Comparison of ENCODE assay signal across 9 cellular contexts in the genomic region with DNA sequence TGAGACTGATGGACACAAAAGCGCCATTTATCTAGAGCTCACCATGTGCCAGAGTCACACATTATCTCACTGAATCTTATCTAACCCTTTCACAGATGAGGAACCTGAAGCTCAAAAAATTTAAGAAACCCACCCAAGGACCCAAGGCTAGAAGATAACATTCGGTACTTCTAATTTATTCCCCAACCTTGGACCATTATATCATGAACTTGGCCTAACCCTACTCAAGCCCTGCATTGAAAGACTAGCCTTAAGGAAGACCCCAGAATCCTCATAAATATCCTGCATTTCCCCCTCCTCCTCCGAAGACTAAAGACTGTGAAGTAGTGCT. TPM values are rescaled to one million over a fixed set of nuclear protein-coding genes. Genes with fewer than 3 reads are reported as not detected.
DNase-seq lines count a peak whose midpoint lies in the region; ATAC-seq, FAIRE-seq and TF ChIP-seq lines count a peak whose summit lies in the region.
"Had no signal": no experiment of that assay in that cellular context is flagged by ENCODE, and none has a peak within 500 bp of the region (broad histone marks: within the 10 kb centered on the region; RNA-seq: fewer than 3 reads in every experiment).

No MANE protein-coding gene starts in this region.

- no peak for FAIRE-seq in astrocyte (lab: Jason Lieb, UNC)

- 47 to 53% (median 50%) methylated on average over 3 of the region's 3 CpGs for WGBS in heart left ventricle, 4 donors
- no CpG with 5 or more reads among the region's 3 CpGs for WGBS in mesendoderm (ENCODE audit: extremely low coverage, insufficient coverage, low lambda C conversion rate)

- peak overlapping the region in 11 of 12 donors; percentile 88 to 99 (median 94) for H3K27ac ChIP-seq in heart left ventricle
- H3K27ac ChIP-seq in astrocyte (ENCODE audit: low read depth, low read length) = peak overlapping the region; percentile 96
- no peak overlapping the region for H3K27ac ChIP-seq in mesendoderm (ENCODE audit: low read depth, low read length)
- peak overlapping the region; percentile 92 for H3K27ac ChIP-seq in upper lobe of right lung

- no peak for DNase-seq in heart left ventricle
- no peak for DNase-seq in Right ventricle myocardium inferior (ENCODE audit: missing footprints)
- DNase-seq in astrocyte (ENCODE audit: low read depth) = no peak
- DNase-seq in mesendoderm = no peak
- DNase-seq in upper lobe of right lung = no peak
- no peak for DNase-seq in CD1c-positive myeloid dendritic cell (ENCODE audit: extremely low spot score)
- DNase-seq in NCI-H510A treated with DMSO at 0.1 percent for 48 hours (lab: John Stamatoyannopoulos, UW) = no peak

- H4K20me1 ChIP-seq in astrocyte (ENCODE audit: insufficient read depth, low read length) = peaks cover 38% of the 10 kb centered on the region

- H3K4me3 Mint-ChIP-seq in astrocyte (ENCODE audit: unreplicated experiment) = peak overlapping the region; percentile 77

- no peak overlapping the region for H2AK5ac ChIP-seq in mesendoderm (ENCODE audit: low read length)

- H3K4me3 ChIP-seq in heart left ventricle (peak overlapping the region in 11 of 12 donors; percentile 31 to 100 (median 93)), astrocyte (ENCODE audit: insufficient read depth, low read depth, low read length) (peak overlapping the region; percentile 54), mesendoderm (ENCODE audit: low read length) (no peak overlapping the region), upper lobe of right lung (peak overlapping the region; percentile 100)

- H3K4me2 ChIP-seq in astrocyte (ENCODE audit: low read length) (peak overlapping the region; percentile 100), mesendoderm (ENCODE audit: low read length) (peak overlapping the region; percentile 13)

- TF ChIP-seq CTCF in heart left ventricle (IDR thresholded peaks at IDR 0.05) = peak in 2 of 12 donors; percentile 0 to 4
- no peak for TF ChIP-seq CTCF in astrocyte (IDR thresholded peaks at IDR 0.05; ENCODE audit: insufficient read depth, low read depth, low read length)
- TF ChIP-seq CTCF in upper lobe of right lung (IDR thresholded peaks at IDR 0.05) = no peak

- no peaks in the 10 kb centered on the region for H3K9me3 Mint-ChIP-seq in astrocyte (ENCODE audit: unreplicated experiment)

- H3K27me3 ChIP-seq in heart left ventricle = no peaks in the 10 kb centered on the region
- H3K27me3 ChIP-seq in astrocyte (ENCODE audit: insufficient read depth, low read length) = no peaks in the 10 kb centered on the region
- no peaks in the 10 kb centered on the region for H3K27me3 ChIP-seq in mesendoderm (ENCODE audit: insufficient read depth, low read length, poor library complexity)
- H3K27me3 ChIP-seq in upper lobe of right lung = no peaks in the 10 kb centered on the region

- no peak overlapping the region for H4K8ac ChIP-seq in mesendoderm (ENCODE audit: low read depth, low read length)

- peaks cover 0 to 50% (median 21%) of the 10 kb centered on the region in 12 donors for H3K4me1 ChIP-seq in heart left ventricle
- H3K4me1 ChIP-seq in astrocyte (ENCODE audit: insufficient read depth, low read length) = peaks cover 13% of the 10 kb centered on the region
- peaks cover 7% of the 10 kb centered on the region for H3K4me1 ChIP-seq in mesendoderm (ENCODE audit: control insufficient read depth, low read depth, low read length)
- peaks cover 27% of the 10 kb centered on the region for H3K4me1 ChIP-seq in upper lobe of right lung

- peak overlapping the region; percentile 95 for H4K5ac ChIP-seq in mesendoderm (ENCODE audit: low read length)

- peaks cover 0 to 31% (median 23%) of the 10 kb centered on the region in 9 donors for H3K36me3 ChIP-seq in heart left ventricle
- H3K36me3 ChIP-seq in astrocyte (ENCODE audit: insufficient read depth, low read length) = peaks cover 12% of the 10 kb centered on the region
- peaks cover 6% of the 10 kb centered on the region for H3K36me3 ChIP-seq in mesendoderm (ENCODE audit: control insufficient read depth, insufficient read depth, low read length)
- H3K36me3 ChIP-seq in upper lobe of right lung = peaks cover 24% of the 10 kb centered on the region

- H3K79me2 ChIP-seq in astrocyte (ENCODE audit: insufficient read depth, low read length) (peaks cover 50% of the 10 kb centered on the region), mesendoderm (ENCODE audit: control insufficient read depth, insufficient read depth, low read length) (peaks cover 31% of the 10 kb centered on the region)

- peaks cover 5% of the 10 kb centered on the region for H3K36me3 Mint-ChIP-seq in astrocyte (ENCODE audit: low read depth, unreplicated experiment)

- no peak overlapping the region for H2BK15ac ChIP-seq in mesendoderm (replicated peaks; ENCODE audit: low read depth)

- H3K18ac ChIP-seq in mesendoderm (ENCODE audit: low read length) = no peak overlapping the region

- H2AFZ ChIP-seq in astrocyte (ENCODE audit: low read depth, low read length) = peak overlapping the region; percentile 77

- H3K27me3 Mint-ChIP-seq in astrocyte (ENCODE audit: low read depth, unreplicated experiment) = no peaks in the 10 kb centered on the region

- intact Hi-C loops in heart left ventricle (cut with DNase I) (loop anchor here in 5 of 10 donors (1.0 to 10.0 kb wide), 8 partner anchors 11 to 347 kb away; a partner anchor contains a TSS), Right ventricle myocardium inferior (cut with DNase I) (loop anchor here (5.0 kb wide), 2 partner anchors 80 to 120 kb away; a partner anchor contains a TSS), upper lobe of right lung (cut with DNase I) (no loop called here)

- H3K9me3 ChIP-seq in heart left ventricle (no peaks in the 10 kb centered on the region), astrocyte (ENCODE audit: insufficient read depth, low read depth, low read length) (no peaks in the 10 kb centered on the region), upper lobe of right lung (no peaks in the 10 kb centered on the region)

- H3K4ac ChIP-seq in mesendoderm (ENCODE audit: low read depth, low read length) = no peak overlapping the region

- no peak overlapping the region for H2BK120ac ChIP-seq in mesendoderm (ENCODE audit: low read depth, low read length)

- peak overlapping the region; percentile 93 for H3K27ac Mint-ChIP-seq in astrocyte (ENCODE audit: unreplicated experiment)

- peaks cover 26% of the 10 kb centered on the region for H3K4me1 Mint-ChIP-seq in astrocyte (ENCODE audit: low read depth, unreplicated experiment)

- H3K79me1 ChIP-seq in mesendoderm (ENCODE audit: low read length) = peaks cover 19% of the 10 kb centered on the region

- no peak for ATAC-seq in heart left ventricle
- no peak for ATAC-seq in Right ventricle myocardium inferior
- ATAC-seq in upper lobe of right lung = no peak
- no peak for ATAC-seq in GM18867 (IDR thresholded peaks at IDR 0.05; ENCODE audit: unreplicated experiment)

- H3K9ac ChIP-seq in astrocyte (ENCODE audit: low read length) (peak overlapping the region; percentile 98), mesendoderm (ENCODE audit: low read length) (peak overlapping the region; percentile 36)

- no peak overlapping the region for H3K23ac ChIP-seq in mesendoderm (ENCODE audit: low read length)

- TF ChIP-seq POLR2A in heart left ventricle (IDR thresholded peaks at IDR 0.05) = no peak

- H3K56ac ChIP-seq in mesendoderm (ENCODE audit: low read length) = peak overlapping the region; percentile 60

- H2BK5ac ChIP-seq in mesendoderm (ENCODE audit: low read length) = no peak overlapping the region

RNA-seq across cellular contexts. Expression of a gene that starts 0.5 kb away (rescaled TPM):
- total RNA-seq in heart left ventricle (100 to 1,000 TPM in 3 of 9 donors, 10 to 100 TPM in 6; 58.3 to 117 (median 88.6) TPM), Right ventricle myocardium inferior (76.6 TPM), astrocyte (133 and 150 TPM in 2 replicates), upper lobe of right lung (122 TPM)
- polyA plus RNA-seq in heart left ventricle = 10 to 100 TPM; 38.3 to 53.2 TPM
- 150 TPM for polyA plus RNA-seq in mesendoderm (2013, experiment 1 of 2)
- polyA plus RNA-seq in mesendoderm (2013, experiment 2 of 2) = 159 TPM

RNA-seq across cellular contexts. Expression of a gene that starts 49.4 kb away (rescaled TPM):
- not detected for total RNA-seq in heart left ventricle
- polyA plus RNA-seq in heart left ventricle = not detected
- total RNA-seq in Right ventricle myocardium inferior = not detected
- 0.16 and 0.50 TPM in 2 replicates for total RNA-seq in astrocyte
- not detected for polyA plus RNA-seq in mesendoderm (2013, experiment 1 of 2)
- not detected for polyA plus RNA-seq in mesendoderm (2013, experiment 2 of 2)
- 0.26 TPM for total RNA-seq in upper lobe of right lung
- total RNA-seq: HT-29 had no signal

RNA-seq across cellular contexts. Expression of a gene that starts 55.4 kb away (rescaled TPM):
- total RNA-seq in heart left ventricle = 10 to 100 TPM in 7 of 9 donors, 1 to 10 TPM in 2; 8.1 to 22.5 (median 12.2) TPM
- 10 to 100 TPM in 1 of 2 donors, 1 to 10 TPM in 1; 4.5 to 13.8 TPM for polyA plus RNA-seq in heart left ventricle
- total RNA-seq in Right ventricle myocardium inferior = 10.9 TPM
- 20.2 and 20.9 TPM in 2 replicates for total RNA-seq in astrocyte
- polyA plus RNA-seq in mesendoderm (2013, experiment 1 of 2) = 16.1 TPM
- 16.3 TPM for polyA plus RNA-seq in mesendoderm (2013, experiment 2 of 2)
- 58.0 TPM for total RNA-seq in upper lobe of right lung
